In genomic region chr11:118247041-118247440, GRCh38 we compare ENCODE assay signal across 13 cellular contexts. TPM values are rescaled to one million over a fixed set of nuclear protein-coding genes. Genes with fewer than 3 reads are reported as not detected.
A peak's percentile ranks its signal among the peaks of the same experiment; 100 is the strongest.
DNase-seq lines count a peak whose midpoint lies in the region; ATAC-seq lines count a peak whose summit lies in the region.
"Had no signal": no experiment of that assay in that cellular context is flagged by ENCODE, and none has a peak within 500 bp of the region (broad histone marks: within the 10 kb centered on the region; RNA-seq: fewer than 3 reads in every experiment).

No MANE protein-coding gene starts in this region.

- POLR2A ChIA-PET in activated CD8-positive, alpha-beta T cell treated with anti-CD3 and anti-CD28 coated beads, Interleukin-2, amount 10 ng/mL, durations not matched to agents 7 days and 5 days (lab: Charles Lee): interaction anchor here (0.8 to 1.8 kb wide), 9 partner anchors 9 to 96 kb away, joined by 3 to 7 read pairs (median 5); partner anchors contain the start of genes CD3D, CD3E and JAML

- H3K27ac ChIP-seq in SJCRH30 (no peak overlapping the region), aorta (ENCODE audit: low read depth in 1 of 2, low read length in 2 of 2) (no peak overlapping the region)
- H3K27ac ChIP-seq: neural progenitor cell had no signal

- H3K27me3 Mint-ChIP-seq in activated CD8-positive, alpha-beta memory T cell treated with anti-CD3 and anti-CD28 coated beads, Interleukin-2, amount 10 ng/mL, durations not matched to agents 7 days and 5 days: no peaks in the 10 kb centered on the region
- no peaks in the 10 kb centered on the region for H3K27me3 Mint-ChIP-seq in activated CD8-positive, alpha-beta T cell treated with anti-CD3 and anti-CD28 coated beads, Interleukin-2, amount 10 ng/mL, durations not matched to agents 7 days and 5 days (ENCODE audit: low read depth)
- no peaks in the 10 kb centered on the region for H3K27me3 Mint-ChIP-seq in stimulated activated naive CD8-positive, alpha-beta T cell treated with anti-CD3 and anti-CD28 coated beads, Interleukin-15, Interleukin-2, amounts not matched to agents 100 ng/mL and 50 ng/mL, for 24 hours

- no peaks in the 10 kb centered on the region for H3K9me3 Mint-ChIP-seq in activated CD8-positive, alpha-beta memory T cell treated with anti-CD3 and anti-CD28 coated beads, Interleukin-2, amount 10 ng/mL, durations not matched to agents 7 days and 5 days (ENCODE audit: low read depth)
- no peaks in the 10 kb centered on the region for H3K9me3 Mint-ChIP-seq in activated CD8-positive, alpha-beta T cell treated with anti-CD3 and anti-CD28 coated beads, Interleukin-2, amount 10 ng/mL, durations not matched to agents 7 days and 5 days (ENCODE audit: insufficient read depth)
- no peaks in the 10 kb centered on the region for H3K9me3 Mint-ChIP-seq in stimulated activated naive CD8-positive, alpha-beta T cell treated with anti-CD3 and anti-CD28 coated beads, Interleukin-15, Interleukin-2, amounts not matched to agents 100 ng/mL and 50 ng/mL, for 24 hours

- ATAC-seq in activated CD8-positive, alpha-beta memory T cell treated with anti-CD3 and anti-CD28 coated beads, Interleukin-2, amount 10 ng/mL, durations not matched to agents 7 days and 5 days: peak; percentile 50
- peak; percentile 21 for ATAC-seq in activated CD8-positive, alpha-beta T cell treated with anti-CD3 and anti-CD28 coated beads, Interleukin-2, amount 10 ng/mL, durations not matched to agents 7 days and 5 days
- no peak for ATAC-seq in aorta (ENCODE audit: low FRiP score)

- H3K4me3 Mint-ChIP-seq in activated CD8-positive, alpha-beta memory T cell treated with anti-CD3 and anti-CD28 coated beads, Interleukin-2, amount 10 ng/mL, durations not matched to agents 7 days and 5 days: no peak overlapping the region
- H3K4me3 Mint-ChIP-seq in activated CD8-positive, alpha-beta T cell treated with anti-CD3 and anti-CD28 coated beads, Interleukin-2, amount 10 ng/mL, durations not matched to agents 7 days and 5 days: no peak overlapping the region
- peak overlapping the region; percentile 61 for H3K4me3 Mint-ChIP-seq in stimulated activated naive CD8-positive, alpha-beta T cell treated with anti-CD3 and anti-CD28 coated beads, Interleukin-15, Interleukin-2, amounts not matched to agents 100 ng/mL and 50 ng/mL, for 24 hours
- H3K4me3 Mint-ChIP-seq: neural progenitor cell had no signal

- intact Hi-C loops in aorta (cut with DNase I): no loop called here

- no peak overlapping the region for H3K4me3 ChIP-seq in SJCRH30
- H3K4me3 ChIP-seq in aorta (ENCODE audit: low read length in 2 of 2): no peak overlapping the region
- H3K4me3 ChIP-seq: neural progenitor cell, transverse colon had no signal

- no peaks in the 10 kb centered on the region for H3K4me1 ChIP-seq in SJCRH30
- no peaks in the 10 kb centered on the region for H3K4me1 ChIP-seq in aorta (ENCODE audit: control insufficient read depth in 1 of 2, insufficient read depth in 2 of 2, low read length in 2 of 2)
- H3K4me1 ChIP-seq: neural progenitor cell had no signal

- peak overlapping the region; percentile 74 for H3K27ac Mint-ChIP-seq in activated CD8-positive, alpha-beta memory T cell treated with anti-CD3 and anti-CD28 coated beads, Interleukin-2, amount 10 ng/mL, durations not matched to agents 7 days and 5 days
- peak overlapping the region; percentile 78 for H3K27ac Mint-ChIP-seq in activated CD8-positive, alpha-beta T cell treated with anti-CD3 and anti-CD28 coated beads, Interleukin-2, amount 10 ng/mL, durations not matched to agents 7 days and 5 days
- H3K27ac Mint-ChIP-seq in stimulated activated naive CD8-positive, alpha-beta T cell treated with anti-CD3 and anti-CD28 coated beads, Interleukin-15, Interleukin-2, amounts not matched to agents 100 ng/mL and 50 ng/mL, for 24 hours: peak overlapping the region; percentile 83
- H3K27ac Mint-ChIP-seq: neural progenitor cell had no signal

- H3K36me3 Mint-ChIP-seq in activated CD8-positive, alpha-beta memory T cell treated with anti-CD3 and anti-CD28 coated beads, Interleukin-2, amount 10 ng/mL, durations not matched to agents 7 days and 5 days: peaks cover 29% of the 10 kb centered on the region
- peaks cover 47% of the 10 kb centered on the region for H3K36me3 Mint-ChIP-seq in activated CD8-positive, alpha-beta T cell treated with anti-CD3 and anti-CD28 coated beads, Interleukin-2, amount 10 ng/mL, durations not matched to agents 7 days and 5 days (ENCODE audit: low read depth)
- peaks cover 28% of the 10 kb centered on the region for H3K36me3 Mint-ChIP-seq in stimulated activated naive CD8-positive, alpha-beta T cell treated with anti-CD3 and anti-CD28 coated beads, Interleukin-15, Interleukin-2, amounts not matched to agents 100 ng/mL and 50 ng/mL, for 24 hours (ENCODE audit: low read depth)
- H3K36me3 Mint-ChIP-seq: neural progenitor cell had no signal

- H3K4me1 Mint-ChIP-seq in activated CD8-positive, alpha-beta memory T cell treated with anti-CD3 and anti-CD28 coated beads, Interleukin-2, amount 10 ng/mL, durations not matched to agents 7 days and 5 days: peaks cover 71% of the 10 kb centered on the region
- peaks cover 74% of the 10 kb centered on the region for H3K4me1 Mint-ChIP-seq in activated CD8-positive, alpha-beta T cell treated with anti-CD3 and anti-CD28 coated beads, Interleukin-2, amount 10 ng/mL, durations not matched to agents 7 days and 5 days (ENCODE audit: low read depth)
- peaks cover 86% of the 10 kb centered on the region for H3K4me1 Mint-ChIP-seq in stimulated activated naive CD8-positive, alpha-beta T cell treated with anti-CD3 and anti-CD28 coated beads, Interleukin-15, Interleukin-2, amounts not matched to agents 100 ng/mL and 50 ng/mL, for 24 hours (ENCODE audit: low read depth)
- H3K4me1 Mint-ChIP-seq: neural progenitor cell had no signal

- H3K9me3 ChIP-seq in SJCRH30 (replicated peaks) (no peaks in the 10 kb centered on the region), aorta (ENCODE audit: control insufficient read depth, low read length) (no peaks in the 10 kb centered on the region)
- H3K9me3 ChIP-seq: transverse colon had no signal

- no peak for DNase-seq in activated CD8-positive, alpha-beta memory T cell treated with anti-CD3 and anti-CD28 coated beads, Interleukin-2, amount 10 ng/mL, durations not matched to agents 7 days and 5 days
- no peak for DNase-seq in activated CD8-positive, alpha-beta memory T cell treated with anti-CD3 and anti-CD28 coated beads, Interleukin-2, amount 50 U/mL, for 4 hours
- DNase-seq in activated CD8-positive, alpha-beta T cell treated with anti-CD3 and anti-CD28 coated beads, Interleukin-2, amount 10 ng/mL, durations not matched to agents 7 days and 5 days: peak; percentile 25
- DNase-seq in kidney tubule cell (ENCODE audit: low spot score) (peak; percentile 16), SJCRH30 (no peak), aorta (no peak), activated gamma-delta T cell treated with Interleukin-2 at 50 U/mL for 16 hours (no peak)
- DNase-seq: activated CD4-positive, alpha-beta T cell treated with anti-CD3 and anti-CD28 coated beads, Interleukin-2, amount 50 U/mL, for 1 hour; amniotic stem cell; transverse colon had no signal

- CTCF ChIA-PET in activated CD8-positive, alpha-beta memory T cell treated with anti-CD3 and anti-CD28 coated beads, Interleukin-2, amount 10 ng/mL, durations not matched to agents 7 days and 5 days (lab: Charles Lee): interaction anchor here (0.7 to 9.4 kb wide), 6 partner anchors 18 to 56 kb away, joined by 3 to 80 read pairs (median 6); partner anchors contain the start of gene JAML
- CTCF ChIA-PET in activated CD8-positive, alpha-beta T cell treated with anti-CD3 and anti-CD28 coated beads, Interleukin-2, amount 10 ng/mL, durations not matched to agents 7 days and 5 days (lab: Charles Lee): interaction anchor here (0.8 to 4.0 kb wide), 14 partner anchors 8 to 98 kb away, joined by 3 to 34 read pairs (median 6); partner anchors contain the start of genes CD3E, CD3G and JAML

- WGBS in aorta, 2 donors: 68 to 83% methylated on average over 1 of the region's 1 CpG

- H3K36me3 ChIP-seq in SJCRH30 (no peaks in the 10 kb centered on the region), aorta (ENCODE audit: control insufficient read depth in 1 of 2, insufficient read depth in 2 of 2, low read length in 1 of 2) (no peaks in the 10 kb centered on the region)
- H3K36me3 ChIP-seq: neural progenitor cell, transverse colon had no signal

- H3K27me3 ChIP-seq in SJCRH30 (no peaks in the 10 kb centered on the region), aorta (ENCODE audit: control insufficient read depth in 1 of 2, insufficient read depth in 2 of 2, low read length in 1 of 2) (no peaks in the 10 kb centered on the region)
- H3K27me3 ChIP-seq: transverse colon had no signal

RNA-seq across cellular contexts. Expression of gene MPZL3, which starts 5.1 kb away (rescaled TPM):
- 10 to 100 TPM; 20.4 to 28.4 TPM for total RNA-seq in activated CD8-positive, alpha-beta memory T cell treated with anti-CD3 and anti-CD28 coated beads, Interleukin-2, amount 10 ng/mL, durations not matched to agents 7 days and 5 days
- 10 to 100 TPM; 19.6 to 20.0 TPM for total RNA-seq in activated CD8-positive, alpha-beta T cell treated with anti-CD3 and anti-CD28 coated beads, Interleukin-2, amount 10 ng/mL, durations not matched to agents 7 days and 5 days
- total RNA-seq in SJCRH30 (2014; rRNA removed; shearing (Covaris generic)): 0.10 and 0.12 TPM in 2 replicates
- total RNA-seq in aorta: 1 to 10 TPM; 1.6 to 2.7 TPM
- polyA plus RNA-seq in aorta: under 1 TPM; 0.33 to 0.38 TPM

RNA-seq across cellular contexts. Expression of gene MPZL2, which starts 17.1 kb away (rescaled TPM):
- total RNA-seq in activated CD8-positive, alpha-beta memory T cell treated with anti-CD3 and anti-CD28 coated beads, Interleukin-2, amount 10 ng/mL, durations not matched to agents 7 days and 5 days: 1 to 10 TPM; 3.0 to 3.2 TPM
- total RNA-seq in activated CD8-positive, alpha-beta T cell treated with anti-CD3 and anti-CD28 coated beads, Interleukin-2, amount 10 ng/mL, durations not matched to agents 7 days and 5 days: 10 to 100 TPM; 11.7 to 12.2 TPM
- total RNA-seq in SJCRH30 (2014; rRNA removed; shearing (Covaris generic)): not detected in 2 replicates
- 10 to 100 TPM; 52.7 to 63.2 TPM for total RNA-seq in aorta
- polyA plus RNA-seq in aorta: 10 to 100 TPM in 1 of 2 donors, 1 to 10 TPM in 1; 3.8 to 13.3 TPM

RNA-seq across cellular contexts. Expression of gene JAML, which starts 22.2 kb away (rescaled TPM):
- 100 to 1,000 TPM; 139 to 142 TPM for total RNA-seq in activated CD8-positive, alpha-beta memory T cell treated with anti-CD3 and anti-CD28 coated beads, Interleukin-2, amount 10 ng/mL, durations not matched to agents 7 days and 5 days
- total RNA-seq in activated CD8-positive, alpha-beta T cell treated with anti-CD3 and anti-CD28 coated beads, Interleukin-2, amount 10 ng/mL, durations not matched to agents 7 days and 5 days: 100 to 1,000 TPM; 140 to 144 TPM
- total RNA-seq in SJCRH30 (2014; rRNA removed; shearing (Covaris generic)): not detected in 2 replicates
- 10 to 100 TPM in 1 of 2 donors, 1 to 10 TPM in 1; 8.0 to 29.5 TPM for total RNA-seq in aorta
- 1 to 10 TPM; 1.8 to 4.0 TPM for polyA plus RNA-seq in aorta

RNA-seq across cellular contexts. Expression of gene CD3E, which starts 57.5 kb away (rescaled TPM):
- 100 to 1,000 TPM; 526 to 535 TPM for total RNA-seq in activated CD8-positive, alpha-beta memory T cell treated with anti-CD3 and anti-CD28 coated beads, Interleukin-2, amount 10 ng/mL, durations not matched to agents 7 days and 5 days
- 100 to 1,000 TPM; 515 to 530 TPM for total RNA-seq in activated CD8-positive, alpha-beta T cell treated with anti-CD3 and anti-CD28 coated beads, Interleukin-2, amount 10 ng/mL, durations not matched to agents 7 days and 5 days
- total RNA-seq in SJCRH30 (2014; rRNA removed; shearing (Covaris generic)): not detected in 2 replicates
- total RNA-seq in aorta: 1 to 10 TPM; 2.3 to 5.2 TPM
- polyA plus RNA-seq in aorta: 1 to 10 TPM in 1 of 2 donors, under 1 TPM in 1; 0.43 to 2.5 TPM
- total RNA-seq: kidney epithelial cell had no signal

Comparison
In these comparisons a context has a peak if more than half of its experiments do, and no peak if none do; other contexts are left out.
1. DNase-seq: peak in activated CD8-positive, alpha-beta T cell treated with anti-CD3 and anti-CD28 coated beads, Interleukin-2, amount 10 ng/mL, durations not matched to agents 7 days and 5 days (single experiment) and kidney tubule cell (single experiment); none in activated CD8-positive, alpha-beta memory T cell treated with anti-CD3 and anti-CD28 coated beads, Interleukin-2, amount 10 ng/mL, durations not matched to agents 7 days and 5 days (single experiment), activated CD8-positive, alpha-beta memory T cell treated with anti-CD3 and anti-CD28 coated beads, Interleukin-2, amount 50 U/mL, for 4 hours (single experiment), SJCRH30 (0 of 2), aorta (0 of 2) and activated gamma-delta T cell treated with Interleukin-2 at 50 U/mL for 16 hours (single experiment).
2. RNA of gene MPZL3, which starts 5.1 kb away (total RNA-seq): 20.4 to 28.4 TPM in activated CD8-positive, alpha-beta memory T cell treated with anti-CD3 and anti-CD28 coated beads, Interleukin-2, amount 10 ng/mL, durations not matched to agents 7 days and 5 days and 19.6 to 20.0 TPM in activated CD8-positive, alpha-beta T cell treated with anti-CD3 and anti-CD28 coated beads, Interleukin-2, amount 10 ng/mL, durations not matched to agents 7 days and 5 days; 1.6 to 2.7 TPM in aorta and 0.10 to 0.12 TPM in SJCRH30; every median in the first group is over 4 times any median in the second.
3. RNA of gene MPZL2, which starts 17.1 kb away (total RNA-seq): 52.7 to 63.2 TPM in aorta; 11.7 to 12.2 TPM in activated CD8-positive, alpha-beta T cell treated with anti-CD3 and anti-CD28 coated beads, Interleukin-2, amount 10 ng/mL, durations not matched to agents 7 days and 5 days, 3.0 to 3.2 TPM in activated CD8-positive, alpha-beta memory T cell treated with anti-CD3 and anti-CD28 coated beads, Interleukin-2, amount 10 ng/mL, durations not matched to agents 7 days and 5 days and not detected in SJCRH30; every median in the first group is over 4 times any median in the second.
4. Peak in every context shown above with its lines, with median percentiles within 50 percentile points of each other: H3K27ac Mint-ChIP-seq.